ENCODE assay signal across 26 cellular contexts in genomic region chr10:5651086-5651764, GRCh38. TPM values are rescaled to one million over a fixed set of nuclear protein-coding genes. Genes with fewer than 3 reads are reported as not detected.
A peak's percentile ranks its signal among the peaks of the same experiment; 100 is the strongest.
DNase-seq lines count a peak whose midpoint lies in the region; ATAC-seq and TF ChIP-seq lines count a peak whose summit lies in the region.
"Had no signal": no experiment of that assay in that cellular context is flagged by ENCODE, and none has a peak within 500 bp of the region (broad histone marks: within the 10 kb centered on the region; RNA-seq: fewer than 3 reads in every experiment).

No MANE protein-coding gene starts in this region.

- H3K4ac ChIP-seq in IMR-90 (ENCODE audit: low read depth, low read length) = no peak overlapping the region

- H3K27me3 ChIP-seq in IMR-90 (ENCODE audit: control insufficient read depth, insufficient read depth, low read length) (no peaks in the 10 kb centered on the region), esophagus squamous epithelium (no peaks in the 10 kb centered on the region), testis (no peaks in the 10 kb centered on the region), Caco-2 (replicated peaks; ENCODE audit: control insufficient read depth, insufficient read depth, low read length) (no peaks in the 10 kb centered on the region)
- H3K27me3 ChIP-seq: cardiac muscle cell, colonic mucosa, left lung, SJCRH30 had no signal

- no peak overlapping the region for H2BK120ac ChIP-seq in IMR-90 (ENCODE audit: low read depth, low read length)

- H4K5ac ChIP-seq in IMR-90 (ENCODE audit: low read depth, low read length) = no peak overlapping the region

- no peaks in the 10 kb centered on the region for H3K9me3 ChIP-seq in IMR-90 (ENCODE audit: control insufficient read depth, insufficient read depth, low read length)
- H3K9me3 ChIP-seq in esophagus squamous epithelium = no peaks in the 10 kb centered on the region
- H3K9me3 ChIP-seq in testis = no peaks in the 10 kb centered on the region
- H3K9me3 ChIP-seq in Caco-2 = no peaks in the 10 kb centered on the region
- H3K9me3 ChIP-seq: colonic mucosa, left lung, SJCRH30 had no signal

- peaks cover 3% of the 10 kb centered on the region for H3K4me1 Mint-ChIP-seq in mesothelial cell of epicardium
- no peaks in the 10 kb centered on the region for H3K4me1 Mint-ChIP-seq in HFFc6 (ENCODE audit: low read depth)
- peaks cover 12% of the 10 kb centered on the region for H3K4me1 Mint-ChIP-seq in Caco-2 (ENCODE audit: low read depth, unreplicated experiment)

- H3K4me2 ChIP-seq in IMR-90 (ENCODE audit: low read depth, low read length) = no peak overlapping the region

- no peak overlapping the region for H3K9ac ChIP-seq in IMR-90 (ENCODE audit: low read depth, low read length)

- H3K4me1 ChIP-seq in IMR-90 (ENCODE audit: control insufficient read depth, insufficient read depth, low read length) = no peaks in the 10 kb centered on the region
- peaks cover 0 to 59% (median 0%) of the 10 kb centered on the region in 3 donors for H3K4me1 ChIP-seq in esophagus squamous epithelium
- peaks cover 39% of the 10 kb centered on the region for H3K4me1 ChIP-seq in testis
- no peaks in the 10 kb centered on the region for H3K4me1 ChIP-seq in Caco-2
- H3K4me1 ChIP-seq: colonic mucosa, left lung, SJCRH30 had no signal

- H2BK20ac ChIP-seq in IMR-90 (ENCODE audit: low read depth, low read length) = no peak overlapping the region

- H2BK15ac ChIP-seq in IMR-90 (ENCODE audit: low read depth, low read length) = no peak overlapping the region

- H2AFZ ChIP-seq in IMR-90 (replicated peaks; ENCODE audit: low read length, poor library complexity) = no peak overlapping the region

- TF ChIP-seq POLR2A in IMR-90 (IDR thresholded peaks at IDR 0.05; ENCODE audit: low read depth, low read length) (no peak), esophagus squamous epithelium (IDR thresholded peaks at IDR 0.05) (no peak), testis (IDR thresholded peaks at IDR 0.05) (no peak)

- intact Hi-C loops in IMR-90 (cut with micrococcal nuclease) = no loop called here
- intact Hi-C loops in esophagus squamous epithelium (cut with DNase I) = no loop called here
- intact Hi-C loops in testis (cut with DNase I; ENCODE audit: low total_unique reads) = no loop called here
- intact Hi-C loops in Caco-2 (cut with micrococcal nuclease; ENCODE audit: unreplicated experiment) = no loop called here

- POLR2A ChIA-PET in IMR-90 (lab: Charles Lee; ENCODE audit: unreplicated experiment) (no interaction called here), Caco-2 (lab: Charles Lee) (no interaction called here)

- H2AK9ac ChIP-seq in IMR-90 (replicated peaks; ENCODE audit: low read depth, low read length, poor library complexity) = peak overlapping the region; percentile 28

- BruUV-seq in IMR-90 (replicated peaks; lab: Mats Ljungman, UMichigan) (no TSS peak), Caco-2 (replicated peaks; lab: Mats Ljungman, UMichigan) (no TSS peak)

- 91% methylated on average over 10 of the region's 25 CpGs; no CpG with 5 or more reads in 1 of the 2 experiments for WGBS in IMR-90 (ENCODE audit: extremely low coverage in 2 of 2, insufficient read length in 1 of 2), 2 experiments
- 91 to 92% methylated on average over 11 to 17 of the region's 25 CpGs for WGBS in esophagus squamous epithelium, 2 donors
- WGBS in testis, 2 donors = 57 to 63% methylated on average over 20 to 25 of the region's 25 CpGs

- no peak overlapping the region for H3K4me3 Mint-ChIP-seq in mesothelial cell of epicardium
- no peak overlapping the region for H3K4me3 Mint-ChIP-seq in HFFc6
- no peak overlapping the region for H3K4me3 Mint-ChIP-seq in Caco-2 (ENCODE audit: unreplicated experiment)
- H3K4me3 Mint-ChIP-seq: activated CD4-positive, alpha-beta T cell treated with anti-CD3 and anti-CD28 coated beads, Interleukin-2, amount 10 ng/mL, durations not matched to agents 7 days and 5 days; activated naive CD8-positive, alpha-beta T cell treated with anti-CD3 and anti-CD28 coated beads for 36 hours; stimulated activated effector memory CD8-positive, alpha-beta T cell treated with anti-CD3 and anti-CD28 coated beads, Interleukin-12 subunit alpha, Interleukin-12 subunit beta, amount 100 ng/mL, for 72 hours had no signal

- no peak overlapping the region for H2BK5ac ChIP-seq in IMR-90 (ENCODE audit: low read depth, low read length, poor library complexity, severe bottlenecking)

- no peak overlapping the region for H4K91ac ChIP-seq in IMR-90 (ENCODE audit: insufficient read depth, low read depth, low read length)

- H3K36me3 ChIP-seq in IMR-90 (ENCODE audit: control insufficient read depth, insufficient read depth, low read length) (peaks cover 19% of the 10 kb centered on the region; the same call in 1 of the 2 replicates), esophagus squamous epithelium (peaks cover 0 to 56% (median 6%) of the 10 kb centered on the region in 3 donors), testis (ENCODE audit: low read depth, missing control alignments) (no peaks in the 10 kb centered on the region), Caco-2 (ENCODE audit: control insufficient read depth, insufficient read depth, low read length) (peaks cover 3% of the 10 kb centered on the region)
- H3K36me3 ChIP-seq: colonic mucosa, SJCRH30 had no signal

- no peak overlapping the region for H3K27ac ChIP-seq in IMR-90 (ENCODE audit: insufficient read depth, low read length)
- H3K27ac ChIP-seq in esophagus squamous epithelium = peak overlapping the region in 3 of 4 donors; percentile 63 to 70 (median 67)
- H3K27ac ChIP-seq in testis = peak overlapping the region; percentile 19 to 78
- H3K27ac ChIP-seq: cardiac muscle cell, colonic mucosa, epithelial cell of prostate, left lung, SJCRH30, VCaP had no signal

- H4K20me1 ChIP-seq in IMR-90 (ENCODE audit: insufficient read depth, low read length) = no peaks in the 10 kb centered on the region

- ATAC-seq in IMR-90 (ENCODE audit: low read depth) (no peak), GM18511 (IDR thresholded peaks at IDR 0.05; ENCODE audit: unreplicated experiment) (no peak)
- ATAC-seq: GM12878; stimulated activated effector memory CD8-positive, alpha-beta T cell treated with anti-CD3 and anti-CD28 coated beads, Interleukin-12 subunit alpha, Interleukin-12 subunit beta, amount 100 ng/mL, for 72 hours had no signal

- dilution Hi-C loops in IMR-90 (cut with HindIII; ENCODE audit: low sequenced_read_pairs, unreplicated experiment) = no loop called here

- DNase-seq in IMR-90 = no peak
- DNase-seq in esophagus squamous epithelium (lab: John Stamatoyannopoulos, UW) = no peak
- no peak for DNase-seq in mesothelial cell of epicardium (ENCODE audit: low spot score in 2 of 2, unreplicated experiment in 2 of 2)
- peak; percentile 86 for DNase-seq in testis
- DNase-seq in HFFc6 = no peak
- no peak for DNase-seq in Caco-2
- DNase-seq: activated CD4-positive, alpha-beta T cell treated with anti-CD3 and anti-CD28 coated beads, Interleukin-2, amount 10 ng/mL, durations not matched to agents 7 days and 5 days; activated effector memory CD4-positive, alpha-beta T cell treated with anti-CD3 and anti-CD28 coated beads, Interleukin-2, amount 50 U/mL, for 16 hours; activated naive CD8-positive, alpha-beta T cell treated with anti-CD3 and anti-CD28 coated beads for 36 hours; activated T-cell treated with anti-CD3 and anti-CD28 coated beads, Interleukin-2, amount 50 U/mL, for 1 hour; colonic mucosa; effector CD8-positive, alpha-beta T cell; left lung; NCI-H446 treated with DMSO at 0.1 percent for 48 hours; NCI-H774; SJCRH30; substantia nigra; SW 1271; T1000 had no signal

- TF ChIP-seq CTCF in IMR-90 (conservative IDR thresholded peaks at IDR 0.05; ENCODE audit: low read depth, low read length) (no peak), esophagus squamous epithelium (IDR thresholded peaks at IDR 0.05) (no peak), mesothelial cell of epicardium (IDR thresholded peaks at IDR 0.05; ENCODE audit: unreplicated experiment) (no peak), testis (IDR thresholded peaks at IDR 0.05) (no peak), HFFc6 (IDR thresholded peaks at IDR 0.05) (no peak), Caco-2 (IDR thresholded peaks at IDR 0.05; ENCODE audit: insufficient read depth in 1 of 2, low read depth in 1 of 2, low read length in 1 of 2, severe bottlenecking in 1 of 2, unreplicated experiment in 1 of 2) (no peak)

- H3K27me3 Mint-ChIP-seq in mesothelial cell of epicardium (ENCODE audit: low read depth) (no peaks in the 10 kb centered on the region), HFFc6 (ENCODE audit: insufficient read depth) (no peaks in the 10 kb centered on the region; the same call in none of the 2 replicates), Caco-2 (ENCODE audit: insufficient read depth, unreplicated experiment) (no peaks in the 10 kb centered on the region)
- H3K27me3 Mint-ChIP-seq: activated CD4-positive, alpha-beta T cell treated with anti-CD3 and anti-CD28 coated beads, Interleukin-2, amount 10 ng/mL, durations not matched to agents 7 days and 5 days; activated naive CD8-positive, alpha-beta T cell treated with anti-CD3 and anti-CD28 coated beads for 36 hours; progenitor cell of endocrine pancreas had no signal

- H3K79me1 ChIP-seq in IMR-90 (ENCODE audit: low read depth in 1 of 2, low read length in 2 of 2) = peaks cover 0 to 5% of the 10 kb centered on the region in 2 experiments; a peak in 1 of 4 replicates

- CTCF ChIA-PET in IMR-90 (lab: Yijun Ruan, JAX) = interaction anchor here (0.6 kb wide), 1 partner anchor 207 kb away, joined by 3 read pairs; no protein-coding TSS in a partner anchor
- CTCF ChIA-PET in Caco-2 (lab: Charles Lee) = interaction anchor here (1.1 to 1.4 kb wide), 2 partner anchors 20 to 21 kb away, joined by 3 to 4 read pairs; no protein-coding TSS in a partner anchor

- peak overlapping the region; percentile 82 for H3K27ac Mint-ChIP-seq in mesothelial cell of epicardium
- no peak overlapping the region for H3K27ac Mint-ChIP-seq in HFFc6
- H3K27ac Mint-ChIP-seq in Caco-2 (ENCODE audit: unreplicated experiment) = no peak overlapping the region
- H3K27ac Mint-ChIP-seq: activated CD4-positive, alpha-beta T cell treated with anti-CD3 and anti-CD28 coated beads, Interleukin-2, amount 10 ng/mL, durations not matched to agents 7 days and 5 days; activated naive CD8-positive, alpha-beta T cell treated with anti-CD3 and anti-CD28 coated beads for 36 hours; progenitor cell of endocrine pancreas; stimulated activated effector memory CD8-positive, alpha-beta T cell treated with anti-CD3 and anti-CD28 coated beads, Interleukin-12 subunit alpha, Interleukin-12 subunit beta, amount 100 ng/mL, for 72 hours had no signal

- no peak for TF ChIP-seq RAD21 in IMR-90 (IDR thresholded peaks at IDR 0.05; ENCODE audit: low read length)

- H3K9me3 Mint-ChIP-seq in mesothelial cell of epicardium = no peaks in the 10 kb centered on the region
- H3K9me3 Mint-ChIP-seq in HFFc6 = no peaks in the 10 kb centered on the region
- no peaks in the 10 kb centered on the region for H3K9me3 Mint-ChIP-seq in Caco-2 (ENCODE audit: unreplicated experiment)
- H3K9me3 Mint-ChIP-seq: activated CD4-positive, alpha-beta T cell treated with anti-CD3 and anti-CD28 coated beads, Interleukin-2, amount 10 ng/mL, durations not matched to agents 7 days and 5 days; activated naive CD8-positive, alpha-beta T cell treated with anti-CD3 and anti-CD28 coated beads for 36 hours; stimulated activated effector memory CD8-positive, alpha-beta T cell treated with anti-CD3 and anti-CD28 coated beads, Interleukin-12 subunit alpha, Interleukin-12 subunit beta, amount 100 ng/mL, for 72 hours had no signal

- H3K4me3 ChIP-seq in IMR-90 (ENCODE audit: insufficient read depth, low read depth, low read length) (no peak overlapping the region), esophagus squamous epithelium (no peak overlapping the region), testis (no peak overlapping the region), Caco-2 (ENCODE audit: low read depth, low read length) (no peak overlapping the region)
- H3K4me3 ChIP-seq: cardiac muscle cell, colonic mucosa, GM12878, left lung, SJCRH30 had no signal

- H4K8ac ChIP-seq in IMR-90 (ENCODE audit: low read depth in 2 of 2, low read length in 2 of 2) = no peak overlapping the region

- no peaks in the 10 kb centered on the region for H3K9me1 ChIP-seq in IMR-90 (ENCODE audit: insufficient read depth, low read length)

- in situ Hi-C loops in IMR-90 (cut with MboI; ENCODE audit: low sequenced_read_pairs) = no loop called here

- no peak overlapping the region for H3K14ac ChIP-seq in IMR-90 (replicated peaks; ENCODE audit: low read depth, low read length)

- H2AK5ac ChIP-seq in IMR-90 (ENCODE audit: low read depth, low read length) = no peak overlapping the region

- H3K23ac ChIP-seq in IMR-90 (ENCODE audit: low read depth, low read length) = no peak overlapping the region

- H3K36me3 Mint-ChIP-seq in mesothelial cell of epicardium (peaks cover 24% of the 10 kb centered on the region), HFFc6 (ENCODE audit: low read depth) (peaks cover 13% of the 10 kb centered on the region), Caco-2 (ENCODE audit: insufficient read depth, unreplicated experiment) (peaks cover 23% of the 10 kb centered on the region)

- H3K18ac ChIP-seq in IMR-90 (ENCODE audit: low read depth, low read length) = no peak overlapping the region

- no peak overlapping the region for H3K56ac ChIP-seq in IMR-90 (ENCODE audit: extremely low read depth, insufficient read depth, low read length)

RNA-seq across cellular contexts. Expression of gene ASB13, which starts 15.2 kb away (rescaled TPM):
- total RNA-seq in IMR-90 (2012; rRNA removed) (6.3 and 6.4 TPM in 2 replicates), esophagus squamous epithelium (10 to 100 TPM in 3 of 4 donors, 1 to 10 TPM in 1; 9.6 to 29.0 (median 15.7) TPM), mesothelial cell of epicardium (26.3 to 28.5 TPM (median 28.0 TPM) in 3 replicates), testis (10 to 100 TPM in 1 of 2 donors, 1 to 10 TPM in 1; 9.4 to 14.1 TPM), Caco-2 (2022) (37.0 and 44.8 TPM in 2 replicates)
- polyA plus RNA-seq in IMR-90 (2012; rRNA removed) (3.9 and 4.6 TPM in 2 replicates), testis (ENCODE audit: insufficient read depth, low read depth, low replicate concordance) (12.3 TPM)
- 3.7 and 5.1 TPM in 2 replicates for polyA plus RNA-seq in IMR-90 (2012; cell fraction: cytosol; rRNA removed)
- 3.2 and 5.1 TPM in 2 replicates for polyA plus RNA-seq in IMR-90 (2012; cell fraction: nucleus; rRNA removed; ENCODE audit: low replicate concordance)
- 10 to 100 TPM in 1 of 6 experiments, 1 to 10 TPM in 5; 7.8 to 10.1 (median 9.1) TPM for total RNA-seq in HFFc6 (2021; fragmentation: NEBNext Ultra II Directional; extraction: Animal tissue kit (Norgen Biotek cat#: 25700))

RNA-seq across cellular contexts. Expression of gene TASOR2, which starts 33.4 kb away (rescaled TPM):
- total RNA-seq in IMR-90 (2012; rRNA removed) = 53.6 and 64.7 TPM in 2 replicates
- 18.0 and 19.4 TPM in 2 replicates for polyA plus RNA-seq in IMR-90 (2012; rRNA removed)
- polyA plus RNA-seq in IMR-90 (2012; cell fraction: cytosol; rRNA removed) = 3.2 TPM in 2 replicates
- 11.3 and 61.2 TPM in 2 replicates for polyA plus RNA-seq in IMR-90 (2012; cell fraction: nucleus; rRNA removed; ENCODE audit: low replicate concordance)
- 10 to 100 TPM; 18.0 to 86.8 (median 41.4) TPM for total RNA-seq in esophagus squamous epithelium
- 75.2 to 90.1 TPM (median 80.3 TPM) in 3 replicates for total RNA-seq in mesothelial cell of epicardium
- 100 to 1,000 TPM; 157 to 161 TPM for total RNA-seq in testis
- 57.5 TPM for polyA plus RNA-seq in testis (ENCODE audit: insufficient read depth, low read depth, low replicate concordance)
- 10 to 100 TPM; 59.9 to 72.2 (median 62.1) TPM for total RNA-seq in HFFc6 (2021; fragmentation: NEBNext Ultra II Directional; extraction: Animal tissue kit (Norgen Biotek cat#: 25700))
- 102 and 108 TPM in 2 replicates for total RNA-seq in Caco-2 (2022)
